In the genomic region with DNA sequence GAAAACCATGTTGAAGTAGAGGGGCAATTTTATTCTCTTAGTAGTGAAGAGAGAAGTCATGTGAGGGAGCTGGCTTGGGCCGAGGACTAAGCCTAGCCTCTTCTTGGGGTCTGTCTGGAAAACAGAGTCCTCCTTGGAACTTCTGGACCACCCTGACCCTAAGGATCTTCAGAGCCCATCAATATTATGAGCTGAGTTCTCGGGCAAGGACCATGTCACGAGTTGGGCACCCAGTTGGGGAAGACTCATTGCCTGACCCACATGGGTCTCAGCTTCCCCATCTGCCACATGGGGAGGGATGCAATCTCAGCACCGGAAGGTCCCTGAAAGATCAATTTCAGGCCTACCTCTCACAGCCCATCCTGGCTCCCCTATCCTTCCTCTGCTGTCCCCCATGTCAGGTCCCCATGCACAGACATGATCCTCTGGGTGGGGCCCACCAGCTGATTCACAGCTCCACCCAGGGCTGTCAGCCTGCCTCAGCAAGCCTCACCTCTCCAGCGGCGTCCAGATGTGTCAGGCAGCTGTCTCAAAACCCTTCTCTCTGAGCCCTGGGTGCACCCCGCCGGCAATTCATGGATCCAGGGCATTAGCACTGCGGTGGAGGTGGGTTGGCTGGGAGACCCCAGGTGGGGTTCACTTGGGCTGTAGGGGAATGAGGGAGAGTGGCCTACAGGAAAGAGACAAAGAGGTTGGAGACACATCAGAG, we compare ENCODE assay signal across 12 cellular contexts. TPM values are rescaled to one million over a fixed set of nuclear protein-coding genes. Genes with fewer than 3 reads are reported as not detected.
DNase-seq lines count a peak whose midpoint lies in the region; ATAC-seq lines count a peak whose summit lies in the region.
"Had no signal": no experiment of that assay in that cellular context is flagged by ENCODE, and none has a peak within 500 bp of the region (broad histone marks: within the 10 kb centered on the region; RNA-seq: fewer than 3 reads in every experiment).

No MANE protein-coding gene starts in this region.

- DNase-seq in activated CD8-positive, alpha-beta memory T cell treated with anti-CD3 and anti-CD28 coated beads, Interleukin-2, amount 10 ng/mL, durations not matched to agents 7 days and 5 days: no peak
- no peak for DNase-seq in activated CD8-positive, alpha-beta memory T cell treated with anti-CD3 and anti-CD28 coated beads, Interleukin-2, amount 50 U/mL, for 4 hours
- no peak for DNase-seq in activated CD4-positive, alpha-beta memory T cell treated with anti-CD3 and anti-CD28 coated beads, Interleukin-2, amount 10 ng/mL, durations not matched to agents 7 days and 5 days
- DNase-seq in NCI-H524 (lab: John Stamatoyannopoulos, UW) (no peak), NCI-H748 (lab: John Stamatoyannopoulos, UW; ENCODE audit: unreplicated experiment) (no peak), GM19238 (ENCODE audit: insufficient read length, low spot score) (no peak)
- DNase-seq: NCI-H1694 treated with DMSO at 0.1 percent for 48 hours; stimulated activated CD4-positive, alpha-beta T cell treated with anti-CD3 and anti-CD28 coated beads, Interleukin-12 subunit alpha, Interleukin-12 subunit beta, amount 100 ng/mL, for 4 hours had no signal

- peaks cover 42% of the 10 kb centered on the region for H3K4me1 ChIP-seq in skeletal muscle satellite cell (ENCODE audit: control insufficient read depth, insufficient read depth, low read length)

- no peak for ATAC-seq in activated CD8-positive, alpha-beta memory T cell treated with anti-CD3 and anti-CD28 coated beads, Interleukin-2, amount 10 ng/mL, durations not matched to agents 7 days and 5 days
- peak; percentile 35 for ATAC-seq in esophagus mucosa

- POLR2A ChIA-PET in activated CD4-positive, alpha-beta memory T cell treated with anti-CD3 and anti-CD28 coated beads, Interleukin-2, amount 10 ng/mL, durations not matched to agents 7 days and 5 days (lab: Charles Lee): interaction anchor here (0.6 to 1.8 kb wide), 5 partner anchors 12 to 861 kb away, joined by 3 to 10 read pairs (median 3); a partner anchor contains a TSS

- peak overlapping the region; percentile 91 for H3K4me2 ChIP-seq in skeletal muscle satellite cell (ENCODE audit: low read length)
- H3K4me2 ChIP-seq: KMS-11 had no signal

- CTCF ChIA-PET in activated CD8-positive, alpha-beta memory T cell treated with anti-CD3 and anti-CD28 coated beads, Interleukin-2, amount 10 ng/mL, durations not matched to agents 7 days and 5 days (lab: Charles Lee): interaction anchor here (1.1 to 1.7 kb wide), 2 partner anchors 10 to 854 kb away, joined by 3 to 6 read pairs; no protein-coding TSS in a partner anchor
- CTCF ChIA-PET in activated CD4-positive, alpha-beta memory T cell treated with anti-CD3 and anti-CD28 coated beads, Interleukin-2, amount 10 ng/mL, durations not matched to agents 7 days and 5 days (lab: Charles Lee): interaction anchor here (1.8 kb wide), 1 partner anchor 10 kb away, joined by 4 read pairs; no protein-coding TSS in a partner anchor

- H3K9me3 ChIP-seq in skeletal muscle satellite cell (replicated peaks; ENCODE audit: low read length): no peaks in the 10 kb centered on the region

- no peaks in the 10 kb centered on the region for H3K27me3 ChIP-seq in skeletal muscle satellite cell (ENCODE audit: control insufficient read depth, insufficient read depth, low read length)

- H3K4me1 Mint-ChIP-seq in activated CD8-positive, alpha-beta memory T cell treated with anti-CD3 and anti-CD28 coated beads, Interleukin-2, amount 10 ng/mL, durations not matched to agents 7 days and 5 days: peaks cover 68% of the 10 kb centered on the region
- peaks cover 80% of the 10 kb centered on the region for H3K4me1 Mint-ChIP-seq in activated CD4-positive, alpha-beta memory T cell treated with anti-CD3 and anti-CD28 coated beads, Interleukin-2, amount 10 ng/mL, durations not matched to agents 7 days and 5 days

- H3K4me3 ChIP-seq in skeletal muscle satellite cell (ENCODE audit: low read length): peak overlapping the region; percentile 78

- H3K4me3 Mint-ChIP-seq in activated CD8-positive, alpha-beta memory T cell treated with anti-CD3 and anti-CD28 coated beads, Interleukin-2, amount 10 ng/mL, durations not matched to agents 7 days and 5 days: peak overlapping the region; percentile 88
- peak overlapping the region; percentile 98 for H3K4me3 Mint-ChIP-seq in activated CD4-positive, alpha-beta memory T cell treated with anti-CD3 and anti-CD28 coated beads, Interleukin-2, amount 10 ng/mL, durations not matched to agents 7 days and 5 days
- H3K4me3 Mint-ChIP-seq: nephron had no signal

- peaks cover 45% of the 10 kb centered on the region for H3K36me3 Mint-ChIP-seq in activated CD8-positive, alpha-beta memory T cell treated with anti-CD3 and anti-CD28 coated beads, Interleukin-2, amount 10 ng/mL, durations not matched to agents 7 days and 5 days
- peaks cover 68% of the 10 kb centered on the region for H3K36me3 Mint-ChIP-seq in activated CD4-positive, alpha-beta memory T cell treated with anti-CD3 and anti-CD28 coated beads, Interleukin-2, amount 10 ng/mL, durations not matched to agents 7 days and 5 days (ENCODE audit: low read depth)

- H3K9me3 Mint-ChIP-seq in activated CD8-positive, alpha-beta memory T cell treated with anti-CD3 and anti-CD28 coated beads, Interleukin-2, amount 10 ng/mL, durations not matched to agents 7 days and 5 days (ENCODE audit: low read depth): no peaks in the 10 kb centered on the region
- H3K9me3 Mint-ChIP-seq in activated CD4-positive, alpha-beta memory T cell treated with anti-CD3 and anti-CD28 coated beads, Interleukin-2, amount 10 ng/mL, durations not matched to agents 7 days and 5 days: peaks cover 6% of the 10 kb centered on the region
- H3K9me3 Mint-ChIP-seq: nephron had no signal

- no peaks in the 10 kb centered on the region for H3K27me3 Mint-ChIP-seq in activated CD8-positive, alpha-beta memory T cell treated with anti-CD3 and anti-CD28 coated beads, Interleukin-2, amount 10 ng/mL, durations not matched to agents 7 days and 5 days
- no peaks in the 10 kb centered on the region for H3K27me3 Mint-ChIP-seq in activated CD4-positive, alpha-beta memory T cell treated with anti-CD3 and anti-CD28 coated beads, Interleukin-2, amount 10 ng/mL, durations not matched to agents 7 days and 5 days

- H3K27ac Mint-ChIP-seq in activated CD8-positive, alpha-beta memory T cell treated with anti-CD3 and anti-CD28 coated beads, Interleukin-2, amount 10 ng/mL, durations not matched to agents 7 days and 5 days: peak overlapping the region; percentile 78
- H3K27ac Mint-ChIP-seq in activated CD4-positive, alpha-beta memory T cell treated with anti-CD3 and anti-CD28 coated beads, Interleukin-2, amount 10 ng/mL, durations not matched to agents 7 days and 5 days: peak overlapping the region; percentile 82
- H3K27ac Mint-ChIP-seq: nephron had no signal

- peak overlapping the region; percentile 91 for H3K9ac ChIP-seq in skeletal muscle satellite cell (ENCODE audit: low read depth, low read length)
- H3K9ac ChIP-seq: KMS-11 had no signal

- H3K36me3 ChIP-seq in skeletal muscle satellite cell (ENCODE audit: insufficient read depth, low read length): peaks cover 17% of the 10 kb centered on the region

RNA-seq across cellular contexts. Expression of a gene that starts 2.0 kb away (rescaled TPM):
- total RNA-seq in activated CD8-positive, alpha-beta memory T cell treated with anti-CD3 and anti-CD28 coated beads, Interleukin-2, amount 10 ng/mL, durations not matched to agents 7 days and 5 days: 10 to 100 TPM; 39.1 to 66.6 TPM
- 100 to 1,000 TPM; 102 to 104 TPM for total RNA-seq in activated CD4-positive, alpha-beta memory T cell treated with anti-CD3 and anti-CD28 coated beads, Interleukin-2, amount 10 ng/mL, durations not matched to agents 7 days and 5 days
- 11.2 TPM for total RNA-seq in esophagus mucosa
- total RNA-seq in skeletal muscle satellite cell (2012; rRNA removed): 9.0 and 12.4 TPM in 2 replicates
